In genomic region chr2:149388120-149388816, GRCh38 we compare ENCODE assay signal across 14 cellular contexts. TPM values are rescaled to one million over a fixed set of nuclear protein-coding genes. Genes with fewer than 3 reads are reported as not detected.
DNase-seq lines count a peak whose midpoint lies in the region; ATAC-seq and TF ChIP-seq lines count a peak whose summit lies in the region.
"Had no signal": no experiment of that assay in that cellular context is flagged by ENCODE, and none has a peak within 500 bp of the region (broad histone marks: within the 10 kb centered on the region; RNA-seq: fewer than 3 reads in every experiment).

No MANE protein-coding gene starts in this region.

- H4K8ac ChIP-seq in H9 (replicated peaks; ENCODE audit: insufficient read length, low read depth, low read length), result no peak overlapping the region

- no peak overlapping the region for H2BK12ac ChIP-seq in H9 (ENCODE audit: insufficient read length, low read depth, low read length)

- DNase-seq in AG04450 (ENCODE audit: low read depth, low spot score), result no peak
- DNase-seq in H9, result peak; percentile 35
- peak; percentile 68 for DNase-seq in iPS-NIHi7 (ENCODE audit: extremely low spot score)
- no peak for DNase-seq in activated CD8-positive, alpha-beta T cell treated with anti-CD3 and anti-CD28 coated beads for 36 hours
- DNase-seq in posterior vena cava (ENCODE audit: low spot score), result no peak
- no peak for DNase-seq in HPDE6-E6E7 (ENCODE audit: extremely low spot score)
- DNase-seq: activated CD8-positive, alpha-beta T cell treated with anti-CD3 and anti-CD28 coated beads, Interleukin-2, amount 10 ng/mL, durations not matched to agents 7 days and 5 days; activated gamma-delta T cell treated with Interleukin-2 at 50 U/mL for 16 hours; EL; mesenchymal stem cell; pancreas had no signal

- H3K36me3 Mint-ChIP-seq in H9 (ENCODE audit: insufficient read depth in 1 of 3, low read depth in 3 of 3), result no peaks in the 10 kb centered on the region; a peak in 1 of 7 replicates
- H3K36me3 Mint-ChIP-seq in activated CD8-positive, alpha-beta T cell treated with anti-CD3 and anti-CD28 coated beads for 36 hours (ENCODE audit: low read depth), result no peaks in the 10 kb centered on the region

- H4K5ac ChIP-seq in H9 (ENCODE audit: insufficient read length, low read depth, low read length), result no peak overlapping the region

- no peak overlapping the region for H4K91ac ChIP-seq in H9 (ENCODE audit: insufficient read length, low read depth, low read length)

- H3K4me1 Mint-ChIP-seq in H9, result peaks cover 33 to 38% of the 10 kb centered on the region in 2 experiments
- H3K4me1 Mint-ChIP-seq in activated CD8-positive, alpha-beta T cell treated with anti-CD3 and anti-CD28 coated beads for 36 hours (ENCODE audit: low read depth), result no peaks in the 10 kb centered on the region

- no peak overlapping the region for H3K23ac ChIP-seq in H9 (ENCODE audit: insufficient read length, low read depth, low read length)

- TF ChIP-seq CTCF in AG04450 (IDR thresholded peaks at IDR 0.05; ENCODE audit: low read depth, low read length) (0 out of 2 replicates have a peak, but pooled peaks have one; percentile 19), H9 (conservative IDR thresholded peaks at IDR 0.05) (peak; percentile 56)
- no peak for TF ChIP-seq CTCF in activated CD8-positive, alpha-beta T cell treated with anti-CD3 and anti-CD28 coated beads for 36 hours (IDR thresholded peaks at IDR 0.05)

- H3K14ac ChIP-seq in H9 (ENCODE audit: insufficient read depth, low read length), result no peak overlapping the region

- H3K4me1 ChIP-seq in H9 (ENCODE audit: insufficient read depth, low read length), result peaks cover 3% of the 10 kb centered on the region; the same call in 1 of the 2 replicates
- H3K4me1 ChIP-seq: pancreas had no signal

- H3K18ac ChIP-seq in H9 (ENCODE audit: insufficient read length, low read depth, low read length), result no peak overlapping the region

- no peak overlapping the region for H3K9ac ChIP-seq in H9 (ENCODE audit: extremely low read depth, insufficient read length, low read length)

- intact Hi-C loops in activated CD8-positive, alpha-beta T cell treated with anti-CD3 and anti-CD28 coated beads for 36 hours (cut with micrococcal nuclease), result no loop called here
- intact Hi-C loops in posterior vena cava (cut with DNase I), result no loop called here

- H3K4me3 Mint-ChIP-seq in H9, result no peak overlapping the region
- no peak overlapping the region for H3K4me3 Mint-ChIP-seq in activated CD8-positive, alpha-beta T cell treated with anti-CD3 and anti-CD28 coated beads for 36 hours
- H3K4me3 Mint-ChIP-seq: activated CD8-positive, alpha-beta T cell treated with anti-CD3 and anti-CD28 coated beads, Interleukin-2, amount 10 ng/mL, durations not matched to agents 7 days and 5 days had no signal

- no peaks in the 10 kb centered on the region for H3K27me3 ChIP-seq in AG04450 (ENCODE audit: control insufficient read depth, insufficient read depth, low read length)
- H3K27me3 ChIP-seq in H9 (ENCODE audit: insufficient read depth, low read length), result no peaks in the 10 kb centered on the region
- H3K27me3 ChIP-seq: cardiac muscle cell, pancreas had no signal

- no CpG with 5 or more reads among the region's 2 CpGs for whole genome bisulfite sequencing in H9 (ENCODE audit: extremely low coverage, insufficient read length, low lambda C conversion rate)

- H3T11ph ChIP-seq in H9 (ENCODE audit: low read length), result no peak overlapping the region

- peak; percentile 73 for ATAC-seq in SK-N-SH treated with all-trans-retinoic acid at 6 μM for 48 hours
- no peak for ATAC-seq in activated CD8-positive, alpha-beta T cell treated with anti-CD3 and anti-CD28 coated beads for 36 hours
- ATAC-seq in HG03045 (IDR thresholded peaks at IDR 0.05; ENCODE audit: unreplicated experiment), result no peak
- ATAC-seq: activated CD8-positive, alpha-beta T cell treated with anti-CD3 and anti-CD28 coated beads, Interleukin-2, amount 10 ng/mL, durations not matched to agents 7 days and 5 days; pancreas had no signal

- no peak overlapping the region for H3K56ac ChIP-seq in H9 (ENCODE audit: insufficient read length, low read depth, low read length)

- no peak overlapping the region for H2BK15ac ChIP-seq in H9 (ENCODE audit: low read depth, low read length)

- no peaks in the 10 kb centered on the region for H3K27me3 Mint-ChIP-seq in H9 (ENCODE audit: low read depth)
- peaks cover 3% of the 10 kb centered on the region for H3K27me3 Mint-ChIP-seq in activated CD8-positive, alpha-beta T cell treated with anti-CD3 and anti-CD28 coated beads for 36 hours

- no peaks in the 10 kb centered on the region for H3K79me2 ChIP-seq in H9 (ENCODE audit: insufficient read depth, low read length)

- no peaks in the 10 kb centered on the region for H4K20me1 ChIP-seq in H9 (ENCODE audit: control insufficient read depth, insufficient read depth, insufficient read length)

- H3K27ac ChIP-seq in AG04450 (ENCODE audit: low read depth, low read length) (no peak overlapping the region), H9 (ENCODE audit: insufficient read length, low read depth, low read length) (no peak overlapping the region)
- H3K27ac ChIP-seq: pancreas had no signal

- no peak overlapping the region for H3K4ac ChIP-seq in H9 (ENCODE audit: low read depth, low read length)

- no peak overlapping the region for H2BK120ac ChIP-seq in H9 (ENCODE audit: low read depth, low read length, poor library complexity, severe bottlenecking)

- no peaks in the 10 kb centered on the region for H3K9me3 Mint-ChIP-seq in H9
- no peaks in the 10 kb centered on the region for H3K9me3 Mint-ChIP-seq in activated CD8-positive, alpha-beta T cell treated with anti-CD3 and anti-CD28 coated beads for 36 hours

- H3K9me3 ChIP-seq in AG04450 (ENCODE audit: control insufficient read depth, insufficient read depth, low read length), result no peaks in the 10 kb centered on the region
- H3K9me3 ChIP-seq in H9 (ENCODE audit: control insufficient read depth, low read depth, low read length), result no peaks in the 10 kb centered on the region
- H3K9me3 ChIP-seq: pancreas had no signal

- H3K27ac Mint-ChIP-seq in H9, result 0 out of 7 replicates have a peak overlapping the region, but pooled peaks of 1 of the 3 experiments have one; percentile 23
- no peak overlapping the region for H3K27ac Mint-ChIP-seq in activated CD8-positive, alpha-beta T cell treated with anti-CD3 and anti-CD28 coated beads for 36 hours
- H3K27ac Mint-ChIP-seq: activated CD8-positive, alpha-beta T cell treated with anti-CD3 and anti-CD28 coated beads, Interleukin-2, amount 10 ng/mL, durations not matched to agents 7 days and 5 days had no signal

- no peak overlapping the region for H2BK5ac ChIP-seq in H9 (ENCODE audit: insufficient read length, low read length)

- no peak overlapping the region for H3K4me3 ChIP-seq in AG04450 (ENCODE audit: low read depth, low read length)
- H3K4me3 ChIP-seq: cardiac muscle cell, pancreas had no signal

- no peak overlapping the region for H3K4me2 ChIP-seq in H9 (ENCODE audit: insufficient read depth, insufficient read length, low read length)

- no peak overlapping the region for H2AK5ac ChIP-seq in H9 (ENCODE audit: insufficient read length, low read length)

- no peak overlapping the region for H2AFZ ChIP-seq in H9 (ENCODE audit: low read length)

- POLR2A ChIA-PET in AG04450 (lab: Yijun Ruan, JAX), result no interaction called here
- POLR2A ChIA-PET in activated CD8-positive, alpha-beta T cell treated with anti-CD3 and anti-CD28 coated beads for 36 hours (lab: Charles Lee), result interaction anchor here (0.7 kb wide), 1 partner anchor 64 kb away, joined by 3 read pairs; no protein-coding TSS in a partner anchor

- no peak overlapping the region for H2BK20ac ChIP-seq in H9 (ENCODE audit: low read depth, low read length, poor library complexity, severe bottlenecking)

- no peaks in the 10 kb centered on the region for H3K79me1 ChIP-seq in H9 (ENCODE audit: insufficient read depth, low read depth, low read length, poor library complexity, severe bottlenecking)

- CTCF ChIA-PET in AG04450 (lab: Charles Lee), result interaction anchor here (0.6 to 1.4 kb wide), 3 partner anchors 9 to 23 kb away, joined by 3 read pairs; no protein-coding TSS in a partner anchor
- CTCF ChIA-PET in activated CD8-positive, alpha-beta T cell treated with anti-CD3 and anti-CD28 coated beads for 36 hours (lab: Charles Lee), result no interaction called here

- H3K23me2 ChIP-seq in H9 (ENCODE audit: insufficient read length, low read depth, low read length, poor library complexity, severe bottlenecking), result no peaks in the 10 kb centered on the region

TF ChIP-seq in SK-N-SH treated with all-trans-retinoic acid at 6 μM for 48 hours, 23 proteins besides CTCF, POLR2A, EP300 and RAD21 (continues in another document):
- no peak for TF ChIP-seq CREB5 (CRISPR knock-in tag; IDR thresholded peaks at IDR 0.05; ENCODE audit: low read depth)

RNA-seq across cellular contexts. Expression of gene LYPD6, which starts 57.9 kb away (rescaled TPM):
- polyA plus RNA-seq in AG04450 (2011; rRNA removed), result 1.1 and 1.3 TPM in 2 replicates
- polyA minus RNA-seq in AG04450 (2011; rRNA and poly(A)+ RNA removed), result 1.5 and 1.7 TPM in 2 replicates
- total RNA-seq in H9 (2021) (3.0 and 3.2 TPM in 2 replicates), posterior vena cava (under 1 TPM; 0.23 to 0.38 TPM)
- total RNA-seq in activated CD8-positive, alpha-beta T cell treated with anti-CD3 and anti-CD28 coated beads for 36 hours, result not detected
- total RNA-seq: activated CD8-positive, alpha-beta T cell treated with anti-CD3 and anti-CD28 coated beads, Interleukin-2, amount 10 ng/mL, durations not matched to agents 7 days and 5 days had no signal

Comparison
In these comparisons a context has a peak if more than half of its experiments do, and no peak if none do; other contexts are left out.
1. DNase-seq: peak in H9 (single experiment) and iPS-NIHi7 (single experiment); none in AG04450 (single experiment), activated CD8-positive, alpha-beta T cell treated with anti-CD3 and anti-CD28 coated beads for 36 hours (single experiment), posterior vena cava (single experiment) and HPDE6-E6E7 (single experiment).